Comparison of ENCODE assay signal across 16 cellular contexts in the genomic region with DNA sequence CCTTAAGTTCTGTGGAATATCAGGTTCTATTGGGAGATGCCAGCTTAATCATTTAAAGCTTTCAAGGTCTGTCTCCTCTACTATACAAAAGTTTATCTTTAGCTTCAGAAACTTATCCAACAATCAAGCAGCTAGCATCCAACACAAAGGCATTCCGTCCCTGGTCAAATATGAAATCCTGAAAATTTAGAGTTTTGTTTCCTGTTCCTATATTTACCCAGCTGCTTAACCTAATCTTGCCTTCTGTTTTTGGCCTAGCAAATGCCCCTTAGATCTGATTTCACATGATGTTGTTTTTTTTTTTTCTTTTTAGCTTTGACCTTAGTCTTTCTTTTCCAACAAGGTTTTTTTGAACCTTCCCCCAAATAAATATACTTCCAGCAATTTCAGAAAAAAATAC.
"Had no signal": no experiment of that assay in that cellular context is flagged by ENCODE, and none has a peak within 500 bp of the region (broad histone marks: within the 10 kb centered on the region; RNA-seq: fewer than 3 reads in every experiment).

No MANE protein-coding gene starts in this region.

- DNase-seq: activated naive CD4-positive, alpha-beta T cell treated with anti-CD3 and anti-CD28 coated beads, Interleukin-2, amount 10 ng/mL, durations not matched to agents 7 days and 5 days; gastrocnemius medialis; heart left ventricle; left cardiac atrium; midbrain; naive thymus-derived CD4-positive, alpha-beta T cell; stimulated activated CD4-positive, alpha-beta T cell treated with anti-CD3 and anti-CD28 coated beads, Interleukin-4, amount 100 ng/mL, for 4 hours; stimulated activated CD8-positive, alpha-beta memory T cell treated with anti-CD3 and anti-CD28 coated beads, Interleukin-4, amount 100 ng/mL, for 48 hours; stimulated activated naive CD8-positive, alpha-beta T cell treated with anti-CD3 and anti-CD28 coated beads, Interleukin-15, Interleukin-2, amounts not matched to agents 100 U/mL and 50 U/mL, for 24 hours; SW 1271; upper lobe of right lung had no signal

- H3K27me3 Mint-ChIP-seq: activated naive CD4-positive, alpha-beta T cell treated with anti-CD3 and anti-CD28 coated beads, Interleukin-2, amount 10 ng/mL, durations not matched to agents 7 days and 5 days; activated T-helper 17 cell treated with anti-CD3 and anti-CD28 coated beads, Interleukin-2, amount 50 U/mL, for 72 hours had no signal

- H3K27ac Mint-ChIP-seq: activated naive CD4-positive, alpha-beta T cell treated with anti-CD3 and anti-CD28 coated beads, Interleukin-2, amount 10 ng/mL, durations not matched to agents 7 days and 5 days had no signal

- H3K27me3 ChIP-seq: gastrocnemius medialis, heart left ventricle, upper lobe of right lung had no signal

- H3K4me3 ChIP-seq: gastrocnemius medialis, heart left ventricle, lung, skin epidermis, upper lobe of right lung had no signal

- FAIRE-seq: astrocyte had no signal

- H3K36me3 ChIP-seq: gastrocnemius medialis had no signal

- H3K36me3 Mint-ChIP-seq: naive thymus-derived CD4-positive, alpha-beta T cell had no signal

- H3K4me1 Mint-ChIP-seq: activated T-helper 17 cell treated with anti-CD3 and anti-CD28 coated beads, Interleukin-2, amount 50 U/mL, for 72 hours had no signal

- ATAC-seq: activated CD4-positive, CD25-positive, alpha-beta regulatory T cell treated with anti-CD3 and anti-CD28 coated beads, Interleukin-2, amount 50 U/mL, for 24 hours; activated T-helper 17 cell treated with anti-CD3 and anti-CD28 coated beads, Interleukin-2, amount 50 U/mL, for 72 hours; gastrocnemius medialis; naive thymus-derived CD4-positive, alpha-beta T cell; stimulated activated naive CD8-positive, alpha-beta T cell treated with anti-CD3 and anti-CD28 coated beads, Interleukin-15, Interleukin-2, amounts not matched to agents 100 U/mL and 50 U/mL, for 24 hours; upper lobe of right lung had no signal

- H3K9me3 ChIP-seq: gastrocnemius medialis, heart left ventricle, upper lobe of right lung had no signal

- H3K27ac ChIP-seq: gastrocnemius medialis, heart left ventricle, skin epidermis, upper lobe of right lung had no signal

- H3K4me3 Mint-ChIP-seq: activated naive CD4-positive, alpha-beta T cell treated with anti-CD3 and anti-CD28 coated beads, Interleukin-2, amount 10 ng/mL, durations not matched to agents 7 days and 5 days; activated T-helper 17 cell treated with anti-CD3 and anti-CD28 coated beads, Interleukin-2, amount 50 U/mL, for 72 hours; naive thymus-derived CD4-positive, alpha-beta T cell had no signal

- H3K4me1 ChIP-seq: upper lobe of right lung had no signal

- H3K9me3 Mint-ChIP-seq: activated naive CD4-positive, alpha-beta T cell treated with anti-CD3 and anti-CD28 coated beads, Interleukin-2, amount 10 ng/mL, durations not matched to agents 7 days and 5 days; activated T-helper 17 cell treated with anti-CD3 and anti-CD28 coated beads, Interleukin-2, amount 50 U/mL, for 72 hours; naive thymus-derived CD4-positive, alpha-beta T cell had no signal
